In genomic region chr13:21175656-21176194, GRCh38 we compare ENCODE assay signal across 8 cellular contexts. TPM values are rescaled to one million over a fixed set of nuclear protein-coding genes. Genes with fewer than 3 reads are reported as not detected.
DNase-seq lines count a peak whose midpoint lies in the region; ATAC-seq and TF ChIP-seq lines count a peak whose summit lies in the region.

No MANE protein-coding gene starts in this region.

- H3K36me3 ChIP-seq in right atrium auricular region (no peaks in the 10 kb centered on the region), iPS-15b (ENCODE audit: control insufficient read depth, insufficient read depth, low read length) (peaks cover 5% of the 10 kb centered on the region), stomach smooth muscle (ENCODE audit: control insufficient read depth in 2 of 2, insufficient read depth in 2 of 2, low read length in 2 of 2) (no peaks in the 10 kb centered on the region)

- H3K4me3 ChIP-seq in right atrium auricular region (peak overlapping the region; percentile 77), iPS-15b (ENCODE audit: low read depth, low read length) (peak overlapping the region; percentile 58), stomach smooth muscle (ENCODE audit: low read length in 2 of 2) (peak overlapping the region; percentile 86 to 92)

- H3K4me1 Mint-ChIP-seq in activated CD4-positive, alpha-beta memory T cell treated with anti-CD3 and anti-CD28 coated beads, Interleukin-2, amount 10 ng/mL, durations not matched to agents 7 days and 5 days = peaks cover 44% of the 10 kb centered on the region

- H3K27me3 Mint-ChIP-seq in activated CD4-positive, alpha-beta memory T cell treated with anti-CD3 and anti-CD28 coated beads, Interleukin-2, amount 10 ng/mL, durations not matched to agents 7 days and 5 days = no peaks in the 10 kb centered on the region

- no peak for DNase-seq in right atrium auricular region (ENCODE audit: low spot score)
- DNase-seq in left cardiac atrium = no peak
- DNase-seq in activated CD4-positive, alpha-beta memory T cell treated with anti-CD3 and anti-CD28 coated beads, Interleukin-2, amount 10 ng/mL, durations not matched to agents 7 days and 5 days = no peak
- DNase-seq in DMS153 (lab: John Stamatoyannopoulos, UW) = no peak

- POLR2A ChIA-PET in activated CD4-positive, alpha-beta memory T cell treated with anti-CD3 and anti-CD28 coated beads, Interleukin-2, amount 10 ng/mL, durations not matched to agents 7 days and 5 days (lab: Charles Lee) = interaction anchor here (0.8 to 3.1 kb wide), 33 partner anchors 9 to 1312 kb away, joined by 3 to 36 read pairs (median 4); partner anchors contain the start of genes EEF1AKMT1, LATS2, MICU2 and XPO4

- peaks cover 38% of the 10 kb centered on the region for H3K36me3 Mint-ChIP-seq in activated CD4-positive, alpha-beta memory T cell treated with anti-CD3 and anti-CD28 coated beads, Interleukin-2, amount 10 ng/mL, durations not matched to agents 7 days and 5 days (ENCODE audit: low read depth)

- peak overlapping the region; percentile 98 for H3K9ac ChIP-seq in iPS-15b (ENCODE audit: low read depth, low read length)
- peak overlapping the region; percentile 66 to 90 for H3K9ac ChIP-seq in stomach smooth muscle (ENCODE audit: low read length in 2 of 2)

- ATAC-seq in left cardiac atrium = no peak
- no peak for ATAC-seq in GM18873 (IDR thresholded peaks at IDR 0.05; ENCODE audit: low FRiP score, unreplicated experiment)
- ATAC-seq in HG03342 (IDR thresholded peaks at IDR 0.05; ENCODE audit: unreplicated experiment) = no peak

- intact Hi-C loops in left cardiac atrium (cut with DNase I) = loop anchor here in 1 of 2 donors (10.0 kb wide), 1 partner anchor 231 kb away; no protein-coding TSS in a partner anchor

- no peak for TF ChIP-seq CTCF in right atrium auricular region (IDR thresholded peaks at IDR 0.05)

- H3K27ac ChIP-seq in right atrium auricular region (peak overlapping the region in 1 of 2 donors; percentile 94), stomach smooth muscle (ENCODE audit: low read length) (no peak overlapping the region)

- H3K4me1 ChIP-seq in right atrium auricular region (peaks cover 0 to 17% of the 10 kb centered on the region in 2 donors), iPS-15b (ENCODE audit: control insufficient read depth, insufficient read depth, low read length) (peaks cover 4% of the 10 kb centered on the region), stomach smooth muscle (ENCODE audit: control insufficient read depth, insufficient read depth, low read length) (peaks cover 15% of the 10 kb centered on the region)

- peak overlapping the region; percentile 93 for H3K27ac Mint-ChIP-seq in activated CD4-positive, alpha-beta memory T cell treated with anti-CD3 and anti-CD28 coated beads, Interleukin-2, amount 10 ng/mL, durations not matched to agents 7 days and 5 days

- CTCF ChIA-PET in activated CD4-positive, alpha-beta memory T cell treated with anti-CD3 and anti-CD28 coated beads, Interleukin-2, amount 10 ng/mL, durations not matched to agents 7 days and 5 days (lab: Charles Lee) = interaction anchor here (0.9 to 3.3 kb wide), 14 partner anchors 7 to 984 kb away, joined by 3 to 26 read pairs (median 6); no protein-coding TSS in a partner anchor

- H3K9me3 ChIP-seq in right atrium auricular region = no peaks in the 10 kb centered on the region
- no peaks in the 10 kb centered on the region for H3K9me3 ChIP-seq in iPS-15b (ENCODE audit: control insufficient read depth, insufficient read depth, low read length)
- no peaks in the 10 kb centered on the region for H3K9me3 ChIP-seq in stomach smooth muscle (ENCODE audit: control insufficient read depth in 2 of 2, low read length in 2 of 2)

- H3K9me3 Mint-ChIP-seq in activated CD4-positive, alpha-beta memory T cell treated with anti-CD3 and anti-CD28 coated beads, Interleukin-2, amount 10 ng/mL, durations not matched to agents 7 days and 5 days = no peaks in the 10 kb centered on the region

- H3K27me3 ChIP-seq in right atrium auricular region = no peaks in the 10 kb centered on the region
- no peaks in the 10 kb centered on the region for H3K27me3 ChIP-seq in iPS-15b (ENCODE audit: control insufficient read depth, insufficient read depth, low read length)
- H3K27me3 ChIP-seq in stomach smooth muscle (ENCODE audit: control insufficient read depth in 1 of 2, insufficient read depth in 2 of 2, low read length in 2 of 2) = no peaks in the 10 kb centered on the region

- peak overlapping the region; percentile 99 for H3K4me3 Mint-ChIP-seq in activated CD4-positive, alpha-beta memory T cell treated with anti-CD3 and anti-CD28 coated beads, Interleukin-2, amount 10 ng/mL, durations not matched to agents 7 days and 5 days

RNA-seq across cellular contexts. Expression of gene SKA3, which starts 0.6 kb away (rescaled TPM):
- total RNA-seq in right atrium auricular region (1 to 10 TPM in 1 of 2 donors, not detected in 1; 2.0 TPM), left cardiac atrium (1 to 10 TPM in 1 of 2 donors, under 1 TPM in 1; 0.24 to 1.1 TPM)
- total RNA-seq in activated CD4-positive, alpha-beta memory T cell treated with anti-CD3 and anti-CD28 coated beads, Interleukin-2, amount 10 ng/mL, durations not matched to agents 7 days and 5 days = 10 to 100 TPM; 33.2 to 34.7 TPM

RNA-seq across cellular contexts. Expression of gene MRPL57, which starts 0.7 kb away (rescaled TPM):
- total RNA-seq in right atrium auricular region = 10 to 100 TPM; 31.3 to 35.6 TPM
- total RNA-seq in left cardiac atrium = 10 to 100 TPM; 18.8 to 20.1 TPM
- 10 to 100 TPM; 18.2 to 18.5 TPM for total RNA-seq in activated CD4-positive, alpha-beta memory T cell treated with anti-CD3 and anti-CD28 coated beads, Interleukin-2, amount 10 ng/mL, durations not matched to agents 7 days and 5 days

RNA-seq across cellular contexts. Expression of gene SAP18, which starts 35.8 kb away (rescaled TPM):
- total RNA-seq in right atrium auricular region = 10 to 100 TPM; 57.5 to 74.8 TPM
- 100 to 1,000 TPM; 215 to 243 TPM for total RNA-seq in left cardiac atrium
- 100 to 1,000 TPM; 183 to 193 TPM for total RNA-seq in activated CD4-positive, alpha-beta memory T cell treated with anti-CD3 and anti-CD28 coated beads, Interleukin-2, amount 10 ng/mL, durations not matched to agents 7 days and 5 days

Comparison
In these comparisons a context has a peak if more than half of its experiments do, and no peak if none do; other contexts are left out.
1. RNA of gene SKA3, which starts 0.6 kb away (total RNA-seq): 33.2 to 34.7 TPM in activated CD4-positive, alpha-beta memory T cell treated with anti-CD3 and anti-CD28 coated beads, Interleukin-2, amount 10 ng/mL, durations not matched to agents 7 days and 5 days; 2.0 TPM in right atrium auricular region and 0.24 to 1.1 TPM in left cardiac atrium; every median in the first group is over 10 times any median in the second.
2. Peak in every context shown above with its lines, with median percentiles within 50 percentile points of each other: H3K4me3 ChIP-seq.